Comparison of ENCODE assay signal across 8 cellular contexts in the genomic region with DNA sequence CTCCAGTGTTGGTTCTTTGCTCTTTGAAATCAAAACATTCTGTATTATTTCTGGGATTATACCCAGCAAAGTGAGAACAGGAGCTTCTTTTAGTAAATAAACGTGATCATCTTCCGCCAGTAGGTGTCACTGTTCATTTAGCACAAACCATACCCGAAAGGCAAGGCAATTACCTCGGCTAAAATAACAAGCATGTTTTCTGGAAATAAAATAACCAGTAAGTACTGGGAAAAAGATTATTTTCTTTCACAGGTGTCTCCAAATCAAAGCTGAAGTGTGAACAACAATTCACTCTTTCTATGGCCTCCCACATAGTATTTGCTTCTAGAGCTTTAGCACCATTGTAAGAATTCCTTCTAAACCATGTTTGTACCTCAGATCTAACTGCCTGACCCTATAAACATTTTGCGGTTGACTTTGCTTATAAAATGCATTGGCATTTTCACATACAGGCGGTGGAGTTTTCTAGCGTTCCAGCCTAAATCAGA.
DNase-seq lines count a peak whose midpoint lies in the region; ATAC-seq and TF ChIP-seq lines count a peak whose summit lies in the region.

No MANE protein-coding gene starts in this region.

- DNase-seq in AG08396 (ENCODE audit: low spot score): peak; percentile 56
- DNase-seq in GM10248 (ENCODE audit: extremely low spot score): peak; percentile 48
- DNase-seq in NCI-H2107 treated with DMSO at 0.1 percent for 48 hours (lab: John Stamatoyannopoulos, UW; ENCODE audit: unreplicated experiment): peak; percentile 21
- peak; percentile 55 for DNase-seq in activated CD8-positive, alpha-beta T cell treated with anti-CD3 and anti-CD28 coated beads for 36 hours
- no peak for DNase-seq in Right ventricle myocardium superior
- peak; percentile 85 for DNase-seq in putamen (ENCODE audit: low spot score)
- DNase-seq in effector CD8-positive, alpha-beta T cell (lab: John Stamatoyannopoulos, UW): no peak

- H3K4me3 Mint-ChIP-seq in activated CD8-positive, alpha-beta T cell treated with anti-CD3 and anti-CD28 coated beads for 36 hours: no peak overlapping the region

- POLR2A ChIA-PET in GM10248 (lab: Yijun Ruan, JAX): no interaction called here
- POLR2A ChIA-PET in activated CD8-positive, alpha-beta T cell treated with anti-CD3 and anti-CD28 coated beads for 36 hours (lab: Charles Lee): interaction anchor here (1.0 kb wide), 1 partner anchor 24 kb away, joined by 3 read pairs; no protein-coding TSS in a partner anchor

- peak; percentile 78 for TF ChIP-seq CTCF in GM10248 (IDR thresholded peaks at IDR 0.05; ENCODE audit: control extremely low read depth, extremely low read depth, low read depth, missing control alignments)
- TF ChIP-seq CTCF in activated CD8-positive, alpha-beta T cell treated with anti-CD3 and anti-CD28 coated beads for 36 hours (IDR thresholded peaks at IDR 0.05): peak; percentile 78

- H3K36me3 Mint-ChIP-seq in activated CD8-positive, alpha-beta T cell treated with anti-CD3 and anti-CD28 coated beads for 36 hours (ENCODE audit: low read depth): no peaks in the 10 kb centered on the region

- intact Hi-C loops in activated CD8-positive, alpha-beta T cell treated with anti-CD3 and anti-CD28 coated beads for 36 hours (cut with micrococcal nuclease): no loop called here
- intact Hi-C loops in Right ventricle myocardium superior (cut with DNase I): loop anchor here (10.0 kb wide), 1 partner anchor 286 kb away; no protein-coding TSS in a partner anchor

- ATAC-seq in HG02759 (IDR thresholded peaks at IDR 0.05; ENCODE audit: unreplicated experiment) (peak; percentile 84), Right ventricle myocardium superior (ENCODE audit: poor library complexity) (peak; percentile 71)
- ATAC-seq in activated CD8-positive, alpha-beta T cell treated with anti-CD3 and anti-CD28 coated beads for 36 hours: no peak

- no peaks in the 10 kb centered on the region for H3K9me3 Mint-ChIP-seq in activated CD8-positive, alpha-beta T cell treated with anti-CD3 and anti-CD28 coated beads for 36 hours

- H3K27ac Mint-ChIP-seq in activated CD8-positive, alpha-beta T cell treated with anti-CD3 and anti-CD28 coated beads for 36 hours: no peak overlapping the region

- CTCF ChIA-PET in GM10248 (lab: Yijun Ruan, JAX): interaction anchor here (0.7 to 3.5 kb wide), 27 partner anchors 9 to 1315 kb away, joined by 3 to 29 read pairs (median 5); no protein-coding TSS in a partner anchor
- CTCF ChIA-PET in activated CD8-positive, alpha-beta T cell treated with anti-CD3 and anti-CD28 coated beads for 36 hours (lab: Charles Lee): interaction anchor here (0.6 to 3.1 kb wide), 57 partner anchors 10 to 1351 kb away, joined by 3 to 52 read pairs (median 3); a partner anchor contains a TSS

- H3K4me1 Mint-ChIP-seq in activated CD8-positive, alpha-beta T cell treated with anti-CD3 and anti-CD28 coated beads for 36 hours (ENCODE audit: low read depth): no peaks in the 10 kb centered on the region

- peaks cover 7% of the 10 kb centered on the region for H3K27me3 Mint-ChIP-seq in activated CD8-positive, alpha-beta T cell treated with anti-CD3 and anti-CD28 coated beads for 36 hours

Comparison
In these comparisons a context has a peak if more than half of its experiments do, and no peak if none do; other contexts are left out.
1. DNase-seq: peak in AG08396 (single experiment), GM10248 (single experiment), NCI-H2107 treated with DMSO at 0.1 percent for 48 hours (single experiment), activated CD8-positive, alpha-beta T cell treated with anti-CD3 and anti-CD28 coated beads for 36 hours (single experiment) and putamen (single experiment); none in Right ventricle myocardium superior (single experiment) and effector CD8-positive, alpha-beta T cell (single experiment).